21 cellular contexts compared by ENCODE assay signal in the genomic region with DNA sequence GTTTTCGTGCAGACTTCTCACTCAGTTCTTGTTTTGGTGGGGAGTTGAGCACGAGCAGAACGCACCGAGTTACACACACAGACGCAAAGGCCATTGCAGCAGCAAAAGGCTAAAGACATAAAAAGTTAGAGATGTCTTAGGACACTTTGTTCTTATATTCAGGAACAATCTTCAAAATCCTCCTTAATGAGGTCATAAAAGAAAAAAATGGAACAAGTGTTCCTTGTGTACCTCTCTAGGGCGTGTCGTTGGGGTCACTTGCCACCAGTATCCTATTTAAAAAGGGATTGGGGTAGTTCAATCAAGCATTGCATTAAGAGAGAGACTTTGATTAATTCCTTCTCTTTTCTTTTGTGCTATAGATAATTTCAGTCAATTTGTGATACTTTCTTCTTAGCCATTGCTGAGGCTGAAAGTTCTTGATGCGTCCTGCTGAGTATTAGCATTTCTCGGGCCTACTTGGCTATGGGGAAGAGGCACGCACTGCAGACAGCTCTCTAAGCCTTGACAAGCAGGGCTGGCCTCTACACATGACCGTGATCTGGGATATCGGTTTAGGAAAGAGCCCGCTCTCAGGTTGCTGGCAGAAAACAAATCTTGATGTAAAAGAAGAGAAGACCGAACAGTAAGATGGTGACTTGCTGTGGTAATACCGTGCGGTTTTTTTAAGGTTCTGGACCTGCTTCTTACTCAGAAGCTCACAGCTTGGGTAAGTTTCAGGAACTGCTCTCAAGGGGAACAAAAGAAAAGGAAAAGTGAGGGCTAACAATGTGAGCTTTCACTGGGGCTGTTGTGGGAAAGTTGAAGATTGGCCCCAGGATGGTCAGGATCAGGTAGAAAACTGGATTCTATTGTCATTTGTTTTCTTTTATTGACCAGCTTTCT.
DNase-seq lines count a peak whose midpoint lies in the region; ATAC-seq and TF ChIP-seq lines count a peak whose summit lies in the region.
"Had no signal": no experiment of that assay in that cellular context is flagged by ENCODE, and none has a peak within 500 bp of the region (broad histone marks: within the 10 kb centered on the region; RNA-seq: fewer than 3 reads in every experiment).

No MANE protein-coding gene starts in this region.

- WGBS in endodermal cell (ENCODE audit: insufficient coverage in 1 of 2, insufficient read length in 1 of 2), 2 experiments = 81 to 85% methylated on average over 15 to 16 of the region's 16 CpGs

- TF ChIP-seq CTCF in endodermal cell (conservative IDR thresholded peaks at IDR 0.05) = no peak

- H3K4me3 Mint-ChIP-seq in endodermal cell = no peak overlapping the region
- H3K4me3 Mint-ChIP-seq in stimulated activated effector memory CD8-positive, alpha-beta T cell treated with anti-CD3 and anti-CD28 coated beads, Interleukin-12 subunit alpha, Interleukin-12 subunit beta, amount 100 ng/mL, for 72 hours = no peak overlapping the region
- H3K4me3 Mint-ChIP-seq: activated B cell treated with CpG ODN at 0.5 μM for 24 hours; activated CD4-positive, alpha-beta memory T cell treated with anti-CD3 and anti-CD28 coated beads, Interleukin-2, amount 10 ng/mL, durations not matched to agents 7 days and 5 days; activated T-cell treated with anti-CD3 and anti-CD28 coated beads, Interleukin-2, amount 50 U/mL, for 24 hours; CD4-positive, alpha-beta memory T cell had no signal

- H3K4me3 ChIP-seq in endodermal cell (ENCODE audit: low read length) = no peak overlapping the region
- H3K4me3 ChIP-seq: MG63, right atrium auricular region had no signal

- H3K9ac ChIP-seq in endodermal cell (ENCODE audit: extremely low read depth, low read length, poor library complexity, severe bottlenecking) = no peak overlapping the region

- H3K36me3 Mint-ChIP-seq in endodermal cell (ENCODE audit: low read depth) = no peaks in the 10 kb centered on the region
- no peaks in the 10 kb centered on the region for H3K36me3 Mint-ChIP-seq in stimulated activated effector memory CD8-positive, alpha-beta T cell treated with anti-CD3 and anti-CD28 coated beads, Interleukin-12 subunit alpha, Interleukin-12 subunit beta, amount 100 ng/mL, for 72 hours

- no peaks in the 10 kb centered on the region for H3K36me3 ChIP-seq in endodermal cell (ENCODE audit: control insufficient read depth, insufficient read depth, low read length)
- H3K36me3 ChIP-seq: MG63, right atrium auricular region had no signal

- intact Hi-C loops in head of caudate nucleus (cut with DNase I) = no loop called here

- H3K4me1 Mint-ChIP-seq in endodermal cell = peaks cover 59% of the 10 kb centered on the region
- H3K4me1 Mint-ChIP-seq in stimulated activated effector memory CD8-positive, alpha-beta T cell treated with anti-CD3 and anti-CD28 coated beads, Interleukin-12 subunit alpha, Interleukin-12 subunit beta, amount 100 ng/mL, for 72 hours = peaks cover 6% of the 10 kb centered on the region
- H3K4me1 Mint-ChIP-seq: activated CD4-positive, alpha-beta memory T cell treated with anti-CD3 and anti-CD28 coated beads, Interleukin-2, amount 10 ng/mL, durations not matched to agents 7 days and 5 days had no signal

- DNase-seq in endodermal cell (no peak), C1 segment of cervical spinal cord (lab: John Stamatoyannopoulos, UW) (no peak), SIG-M5 (lab: John Stamatoyannopoulos, UW) (no peak), head of caudate nucleus (no peak)
- DNase-seq in stimulated activated effector memory CD8-positive, alpha-beta T cell treated with anti-CD3 and anti-CD28 coated beads, Interleukin-12 subunit alpha, Interleukin-12 subunit beta, amount 100 ng/mL, for 72 hours (ENCODE audit: low spot score in 2 of 2) = no peak
- DNase-seq: activated B cell treated with CpG ODN at 0.5 μM for 24 hours; activated CD4-positive, alpha-beta memory T cell treated with anti-CD3 and anti-CD28 coated beads, Interleukin-2, amount 10 ng/mL, durations not matched to agents 7 days and 5 days; activated naive CD4-positive, alpha-beta T cell treated with anti-CD3 and anti-CD28 coated beads, Interleukin-2, amount 50 U/mL, for 16 hours; activated T-cell treated with anti-CD3 and anti-CD28 coated beads, Interleukin-2, amount 50 U/mL, for 24 hours; CD4-positive, alpha-beta memory T cell; DMS53; effector CD8-positive, alpha-beta T cell; left ventricle myocardium superior; MG63; NCI-H1436; nucleus accumbens had no signal

- H3K4me1 ChIP-seq in endodermal cell (ENCODE audit: control insufficient read depth, insufficient read depth, low read length) = peaks cover 19% of the 10 kb centered on the region
- H3K4me1 ChIP-seq: right atrium auricular region had no signal

- H3K27me3 Mint-ChIP-seq in endodermal cell (ENCODE audit: insufficient read depth) = no peaks in the 10 kb centered on the region
- H3K27me3 Mint-ChIP-seq: activated B cell treated with CpG ODN at 0.5 μM for 24 hours; activated CD4-positive, alpha-beta memory T cell treated with anti-CD3 and anti-CD28 coated beads, Interleukin-2, amount 10 ng/mL, durations not matched to agents 7 days and 5 days; activated T-cell treated with anti-CD3 and anti-CD28 coated beads, Interleukin-2, amount 50 U/mL, for 24 hours; CD4-positive, alpha-beta memory T cell; IgD-negative memory B cell had no signal

- peak overlapping the region; percentile 87 for H3K27ac ChIP-seq in endodermal cell (ENCODE audit: low read depth, low read length)
- H3K27ac ChIP-seq: right atrium auricular region had no signal

- H3K27me3 ChIP-seq in endodermal cell (ENCODE audit: control insufficient read depth, insufficient read depth, low read length, poor library complexity, severe bottlenecking) = no peaks in the 10 kb centered on the region
- H3K27me3 ChIP-seq: MG63, right atrium auricular region had no signal

- no peaks in the 10 kb centered on the region for H3K9me3 ChIP-seq in endodermal cell (ENCODE audit: control insufficient read depth, low read length)
- H3K9me3 ChIP-seq: MG63, right atrium auricular region had no signal

- peak overlapping the region; percentile 59 for H3K27ac Mint-ChIP-seq in endodermal cell
- no peak overlapping the region for H3K27ac Mint-ChIP-seq in stimulated activated effector memory CD8-positive, alpha-beta T cell treated with anti-CD3 and anti-CD28 coated beads, Interleukin-12 subunit alpha, Interleukin-12 subunit beta, amount 100 ng/mL, for 72 hours
- H3K27ac Mint-ChIP-seq: activated B cell treated with CpG ODN at 0.5 μM for 24 hours; activated CD4-positive, alpha-beta memory T cell treated with anti-CD3 and anti-CD28 coated beads, Interleukin-2, amount 10 ng/mL, durations not matched to agents 7 days and 5 days; activated T-cell treated with anti-CD3 and anti-CD28 coated beads, Interleukin-2, amount 50 U/mL, for 24 hours; IgD-negative memory B cell had no signal

- peak; percentile 81 for ATAC-seq in GM19455 (IDR thresholded peaks at IDR 0.05; ENCODE audit: unreplicated experiment)
- peak; percentile 62 for ATAC-seq in HG03103 (IDR thresholded peaks at IDR 0.05; ENCODE audit: low read depth, unreplicated experiment)
- ATAC-seq in stimulated activated effector memory CD8-positive, alpha-beta T cell treated with anti-CD3 and anti-CD28 coated beads, Interleukin-12 subunit alpha, Interleukin-12 subunit beta, amount 100 ng/mL, for 72 hours = peak; percentile 43
- ATAC-seq in HG03469 (IDR thresholded peaks at IDR 0.05; ENCODE audit: unreplicated experiment) = no peak
- ATAC-seq: left ventricle myocardium superior had no signal

- H3K9me3 Mint-ChIP-seq in endodermal cell = no peaks in the 10 kb centered on the region
- H3K9me3 Mint-ChIP-seq in stimulated activated effector memory CD8-positive, alpha-beta T cell treated with anti-CD3 and anti-CD28 coated beads, Interleukin-12 subunit alpha, Interleukin-12 subunit beta, amount 100 ng/mL, for 72 hours = no peaks in the 10 kb centered on the region
- H3K9me3 Mint-ChIP-seq: activated B cell treated with CpG ODN at 0.5 μM for 24 hours; activated CD4-positive, alpha-beta memory T cell treated with anti-CD3 and anti-CD28 coated beads, Interleukin-2, amount 10 ng/mL, durations not matched to agents 7 days and 5 days; activated T-cell treated with anti-CD3 and anti-CD28 coated beads, Interleukin-2, amount 50 U/mL, for 24 hours had no signal
